21 cellular contexts compared by ENCODE assay signal in the genomic region with DNA sequence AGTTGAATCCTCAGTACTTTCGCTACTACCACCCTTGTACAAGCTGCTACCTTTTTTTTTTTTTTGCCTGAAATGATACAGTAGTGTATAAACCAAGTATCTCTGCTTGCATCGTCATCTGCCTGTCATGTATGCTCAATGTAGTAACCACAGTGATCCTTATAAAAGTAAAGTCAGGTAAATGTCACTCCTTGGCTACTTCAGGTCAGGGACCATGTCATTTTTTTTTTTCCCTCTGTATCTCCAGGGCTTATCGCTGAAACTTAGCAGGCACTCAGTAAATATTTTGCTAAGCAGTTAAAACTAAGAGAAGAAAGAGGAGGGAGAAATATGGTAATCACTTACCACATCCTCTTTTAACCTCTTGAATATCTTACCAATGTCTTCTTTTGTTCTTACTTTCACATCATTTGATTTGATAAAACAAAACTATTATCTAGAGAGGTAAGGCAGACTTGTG.
DNase-seq lines count a peak whose midpoint lies in the region; ATAC-seq and TF ChIP-seq lines count a peak whose summit lies in the region.
"Had no signal": no experiment of that assay in that cellular context is flagged by ENCODE, and none has a peak within 500 bp of the region (broad histone marks: within the 10 kb centered on the region; RNA-seq: fewer than 3 reads in every experiment).

No MANE protein-coding gene starts in this region.

- no peaks in the 10 kb centered on the region for H3K27me3 Mint-ChIP-seq in activated T-cell treated with anti-CD3 and anti-CD28 coated beads, Interleukin-2, amount 50 U/mL, for 4 hours (ENCODE audit: low read depth)
- H3K27me3 Mint-ChIP-seq in central memory CD8-positive, alpha-beta T cell: no peaks in the 10 kb centered on the region

- no peak for DNase-seq in activated T-cell treated with anti-CD3 and anti-CD28 coated beads, Interleukin-2, amount 50 U/mL, for 4 hours
- DNase-seq in activated T-cell treated with anti-CD3 and anti-CD28 coated beads for 4 hours (no peak), GF-D8 (lab: John Stamatoyannopoulos, UW) (no peak), SIG-M5 treated with dmso at 0.1 percent for 504 hours (lab: John Stamatoyannopoulos, UW; ENCODE audit: unreplicated experiment) (no peak), NCI-H524 (lab: John Stamatoyannopoulos, UW) (no peak)
- DNase-seq in central memory CD8-positive, alpha-beta T cell (ENCODE audit: low spot score in 2 of 2): no peak
- no peak for DNase-seq in stimulated activated effector memory CD8-positive, alpha-beta T cell treated with anti-CD3 and anti-CD28 coated beads, Interleukin-12 subunit alpha, Interleukin-12 subunit beta, amount 100 ng/mL, for 72 hours (ENCODE audit: low spot score in 2 of 2)
- DNase-seq: activated effector memory CD4-positive, alpha-beta T cell treated with Interleukin-2 at 50 U/mL for 16 hours; dorsolateral prefrontal cortex; heart right ventricle; NCI-H1105; NCI-H2081; NCI-H446; SHP77 had no signal

- peaks cover 11% of the 10 kb centered on the region for H3K9me3 Mint-ChIP-seq in activated T-cell treated with anti-CD3 and anti-CD28 coated beads, Interleukin-2, amount 50 U/mL, for 4 hours
- H3K9me3 Mint-ChIP-seq in central memory CD8-positive, alpha-beta T cell: no peaks in the 10 kb centered on the region
- H3K9me3 Mint-ChIP-seq in stimulated activated effector memory CD8-positive, alpha-beta T cell treated with anti-CD3 and anti-CD28 coated beads, Interleukin-12 subunit alpha, Interleukin-12 subunit beta, amount 100 ng/mL, for 72 hours: peaks cover 8% of the 10 kb centered on the region
- H3K9me3 Mint-ChIP-seq: neural crest cell had no signal

- peak overlapping the region; percentile 87 for H3K27ac Mint-ChIP-seq in central memory CD8-positive, alpha-beta T cell (ENCODE audit: low read depth)
- peak overlapping the region; percentile 3 for H3K27ac Mint-ChIP-seq in stimulated activated effector memory CD8-positive, alpha-beta T cell treated with anti-CD3 and anti-CD28 coated beads, Interleukin-12 subunit alpha, Interleukin-12 subunit beta, amount 100 ng/mL, for 72 hours

- peaks cover 1% of the 10 kb centered on the region for H3K36me3 Mint-ChIP-seq in activated T-cell treated with anti-CD3 and anti-CD28 coated beads, Interleukin-2, amount 50 U/mL, for 4 hours (ENCODE audit: insufficient read depth)
- H3K36me3 Mint-ChIP-seq in central memory CD8-positive, alpha-beta T cell (ENCODE audit: insufficient read depth): peaks cover 4% of the 10 kb centered on the region
- H3K36me3 Mint-ChIP-seq in stimulated activated effector memory CD8-positive, alpha-beta T cell treated with anti-CD3 and anti-CD28 coated beads, Interleukin-12 subunit alpha, Interleukin-12 subunit beta, amount 100 ng/mL, for 72 hours: no peaks in the 10 kb centered on the region

- H3K4me3 Mint-ChIP-seq in activated T-cell treated with anti-CD3 and anti-CD28 coated beads, Interleukin-2, amount 50 U/mL, for 4 hours: peak overlapping the region; percentile 63
- H3K4me3 Mint-ChIP-seq in central memory CD8-positive, alpha-beta T cell: peak overlapping the region; percentile 64
- H3K4me3 Mint-ChIP-seq in stimulated activated effector memory CD8-positive, alpha-beta T cell treated with anti-CD3 and anti-CD28 coated beads, Interleukin-12 subunit alpha, Interleukin-12 subunit beta, amount 100 ng/mL, for 72 hours: peak overlapping the region; percentile 21
- H3K4me3 Mint-ChIP-seq: neural crest cell had no signal

- no peak for TF ChIP-seq CTCF in VCaP (conservative IDR thresholded peaks at IDR 0.05)

- H3K27ac ChIP-seq in VCaP: peak overlapping the region; percentile 85
- H3K27ac ChIP-seq: BLaER1, dorsolateral prefrontal cortex, HL-60, suprapubic skin had no signal

- H3K4me1 Mint-ChIP-seq in activated T-cell treated with anti-CD3 and anti-CD28 coated beads, Interleukin-2, amount 50 U/mL, for 4 hours (ENCODE audit: low read depth): peaks cover 54% of the 10 kb centered on the region
- peaks cover 28% of the 10 kb centered on the region for H3K4me1 Mint-ChIP-seq in central memory CD8-positive, alpha-beta T cell
- peaks cover 19% of the 10 kb centered on the region for H3K4me1 Mint-ChIP-seq in stimulated activated effector memory CD8-positive, alpha-beta T cell treated with anti-CD3 and anti-CD28 coated beads, Interleukin-12 subunit alpha, Interleukin-12 subunit beta, amount 100 ng/mL, for 72 hours
- H3K4me1 Mint-ChIP-seq: neural crest cell had no signal

- peak; percentile 92 to 98 for ATAC-seq in activated T-cell treated with anti-CD3 and anti-CD28 coated beads, Interleukin-2, amount 50 U/mL, for 4 hours
- peak; percentile 83 for ATAC-seq in central memory CD8-positive, alpha-beta T cell (replicated peaks; ENCODE audit: extremely low read depth, poor library complexity, severe bottlenecking)
- peak; percentile 99 for ATAC-seq in stimulated activated effector memory CD8-positive, alpha-beta T cell treated with anti-CD3 and anti-CD28 coated beads, Interleukin-12 subunit alpha, Interleukin-12 subunit beta, amount 100 ng/mL, for 72 hours
- ATAC-seq: heart right ventricle, HepG2, left lobe of liver had no signal
